Comparison of ENCODE assay signal across 1 cellular context in genomic region chr9:91948423-91949292, GRCh38.
TF ChIP-seq lines count a peak whose summit lies in the region.

No MANE protein-coding gene starts in this region.

TF ChIP-seq in HEK293, 187 proteins besides CTCF, POLR2A, EP300 and RAD21 (continued from another document and continues in another):
- TF ChIP-seq YY2 (tag by site-specific recombination; IDR thresholded peaks at IDR 0.05) = no peak
- TF ChIP-seq ZNF266 (tag by site-specific recombination; IDR thresholded peaks at IDR 0.05; ENCODE audit: low read depth) = no peak
- no peak for TF ChIP-seq ZNF140 (tag by site-specific recombination; IDR thresholded peaks at IDR 0.05)
- no peak for TF ChIP-seq ZNF521 (tag by site-specific recombination; IDR thresholded peaks at IDR 0.05)
- TF ChIP-seq GLIS1 (tag by site-specific recombination; IDR thresholded peaks at IDR 0.05) = peak; percentile 66
- TF ChIP-seq GLIS2 (tag by site-specific recombination; IDR thresholded peaks at IDR 0.05) = peak; percentile 82; the same call in 1 of the 2 replicates
- no peak for TF ChIP-seq ZNF112 (tag by site-specific recombination; IDR thresholded peaks at IDR 0.05)
- no peak for TF ChIP-seq MYNN (tag by site-specific recombination; IDR thresholded peaks at IDR 0.05; ENCODE audit: borderline replicate concordance)
- TF ChIP-seq ZNF350 (tag by site-specific recombination; IDR thresholded peaks at IDR 0.05) = no peak
- no peak for TF ChIP-seq GLI2 (tag by site-specific recombination; IDR thresholded peaks at IDR 0.05; ENCODE audit: borderline replicate concordance, low read depth)
- TF ChIP-seq ZBTB10 (tag by site-specific recombination; IDR thresholded peaks at IDR 0.05) = peak; percentile 71; the same call in 1 of the 2 replicates
- TF ChIP-seq SP2 (tag by site-specific recombination; IDR thresholded peaks at IDR 0.05) = peak; percentile 73
- TF ChIP-seq ZNF501 (tag by site-specific recombination; IDR thresholded peaks at IDR 0.05) = no peak
- no peak for TF ChIP-seq PBX3 (CRISPR knock-in tag; IDR thresholded peaks at IDR 0.05)
- no peak for TF ChIP-seq BCL11B (tag by site-specific recombination; IDR thresholded peaks at IDR 0.05; ENCODE audit: low read depth)
- no peak for TF ChIP-seq MEIS1 (CRISPR knock-in tag; IDR thresholded peaks at IDR 0.05; ENCODE audit: borderline replicate concordance)
- no peak for TF ChIP-seq ZNF701 (tag by site-specific recombination; IDR thresholded peaks at IDR 0.05)
- TF ChIP-seq AEBP2 (tag by site-specific recombination; IDR thresholded peaks at IDR 0.05; ENCODE audit: borderline replicate concordance) = no peak
- no peak for TF ChIP-seq ZNF184 (tag by site-specific recombination; IDR thresholded peaks at IDR 0.05)
- TF ChIP-seq ZBTB8A (tag by site-specific recombination; IDR thresholded peaks at IDR 0.05) = 0 out of 2 replicates have a peak, but pooled peaks have one; percentile 33
- no peak for TF ChIP-seq ZNF626 (tag by site-specific recombination; IDR thresholded peaks at IDR 0.05)
- TF ChIP-seq ZSCAN4 (tag by site-specific recombination; IDR thresholded peaks at IDR 0.05) = no peak
- TF ChIP-seq ZNF23 (tag by site-specific recombination; IDR thresholded peaks at IDR 0.05; ENCODE audit: borderline replicate concordance) = no peak
- TF ChIP-seq ZNF174 (tag by site-specific recombination; IDR thresholded peaks at IDR 0.05) = no peak
- no peak for TF ChIP-seq ZNF157 (tag by site-specific recombination; IDR thresholded peaks at IDR 0.05)
- TF ChIP-seq ZNF394 (tag by site-specific recombination; IDR thresholded peaks at IDR 0.05; ENCODE audit: borderline replicate concordance) = peak; percentile 30; the same call in 1 of the 2 replicates
- TF ChIP-seq PATZ1 (tag by site-specific recombination; IDR thresholded peaks at IDR 0.05) = peak; percentile 75
- no peak for TF ChIP-seq ZNF311 (tag by site-specific recombination; IDR thresholded peaks at IDR 0.05; ENCODE audit: borderline replicate concordance)
- no peak for TF ChIP-seq ZNF133 (tag by site-specific recombination; IDR thresholded peaks at IDR 0.05)
- TF ChIP-seq ZNF518A (tag by site-specific recombination; conservative IDR thresholded peaks at IDR 0.05; ENCODE audit: low read depth) = no peak
- no peak; the same call in 1 of the 2 replicates for TF ChIP-seq BCL11A (tag by site-specific recombination; IDR thresholded peaks at IDR 0.05; ENCODE audit: low read depth)
- TF ChIP-seq ZNF211 (tag by site-specific recombination; IDR thresholded peaks at IDR 0.05; ENCODE audit: low read depth) = no peak
- TF ChIP-seq KLF9 (tag by site-specific recombination; IDR thresholded peaks at IDR 0.05; ENCODE audit: low read depth) = peak; percentile 15; the same call in 1 of the 2 replicates
- no peak for TF ChIP-seq ZNF513 (tag by site-specific recombination; IDR thresholded peaks at IDR 0.05)
- TF ChIP-seq ZNF585B (tag by site-specific recombination; IDR thresholded peaks at IDR 0.05) = no peak
- no peak for TF ChIP-seq SETDB1 (IDR thresholded peaks at IDR 0.05; ENCODE audit: insufficient read length, low read length)
- TF ChIP-seq KLF17 (tag by site-specific recombination; IDR thresholded peaks at IDR 0.05) = 0 out of 2 replicates have a peak, but pooled peaks have one; percentile 23
- peak; percentile 52; the same call in 1 of the 2 replicates for TF ChIP-seq TCF7L2 (IDR thresholded peaks at IDR 0.05; ENCODE audit: borderline replicate concordance, low read depth, low read length)
- TF ChIP-seq YY1 (tag by site-specific recombination; IDR thresholded peaks at IDR 0.05) = no peak
- no peak for TF ChIP-seq ZSCAN5A (tag by site-specific recombination; IDR thresholded peaks at IDR 0.05)
- TF ChIP-seq ZNF114 (tag by site-specific recombination; IDR thresholded peaks at IDR 0.05) = no peak
- no peak for TF ChIP-seq ZNF132 (tag by site-specific recombination; IDR thresholded peaks at IDR 0.05; ENCODE audit: borderline replicate concordance)
